ENCODE assay signal across 1 cellular context in the genomic region with DNA sequence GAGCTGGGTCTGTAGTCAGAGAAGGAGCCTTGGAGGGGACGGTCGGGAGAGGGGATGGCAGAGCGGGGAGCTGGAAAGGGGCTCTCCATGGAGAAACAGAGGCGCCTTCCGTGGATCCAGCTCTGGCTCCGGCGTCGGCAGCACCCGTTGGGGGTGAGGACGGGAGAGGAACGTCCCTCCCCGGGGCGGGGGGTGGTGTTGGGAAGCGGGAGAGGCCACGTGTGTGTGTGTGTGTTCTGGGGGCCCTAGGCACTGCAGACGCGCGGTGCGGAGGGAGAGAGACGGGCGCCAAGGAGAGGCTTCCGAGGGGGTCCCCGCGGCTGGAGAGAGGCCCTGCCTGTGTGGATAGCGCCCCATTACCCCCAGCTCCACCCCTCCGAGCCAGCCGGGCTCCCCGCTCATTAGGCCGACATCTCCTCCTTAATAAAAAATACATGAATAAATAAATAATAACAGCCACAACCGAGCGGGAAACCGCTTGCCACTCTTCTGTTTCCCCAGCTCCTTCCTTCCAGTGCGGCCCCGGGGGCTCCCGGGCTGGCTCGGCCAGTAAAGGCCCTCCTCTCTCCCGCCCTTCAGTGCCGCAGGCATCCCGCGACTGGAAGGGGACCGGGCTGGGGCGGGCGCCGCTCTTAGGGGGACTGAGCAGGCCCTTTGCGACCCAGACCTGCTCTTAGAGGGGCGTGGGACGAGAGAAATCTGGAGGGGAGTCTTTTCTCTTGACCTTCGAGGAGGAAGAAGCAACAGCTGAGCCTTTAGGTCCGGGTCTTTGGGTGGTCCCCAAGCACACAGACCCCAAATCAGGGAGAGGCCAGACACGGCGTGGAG.
TF ChIP-seq lines count a peak whose summit lies in the region.

No MANE protein-coding gene starts in this region.

TF ChIP-seq in WTC11, 78 proteins besides CTCF, POLR2A, EP300 and RAD21 (continued from another document):
- TF ChIP-seq, protein P1, sequence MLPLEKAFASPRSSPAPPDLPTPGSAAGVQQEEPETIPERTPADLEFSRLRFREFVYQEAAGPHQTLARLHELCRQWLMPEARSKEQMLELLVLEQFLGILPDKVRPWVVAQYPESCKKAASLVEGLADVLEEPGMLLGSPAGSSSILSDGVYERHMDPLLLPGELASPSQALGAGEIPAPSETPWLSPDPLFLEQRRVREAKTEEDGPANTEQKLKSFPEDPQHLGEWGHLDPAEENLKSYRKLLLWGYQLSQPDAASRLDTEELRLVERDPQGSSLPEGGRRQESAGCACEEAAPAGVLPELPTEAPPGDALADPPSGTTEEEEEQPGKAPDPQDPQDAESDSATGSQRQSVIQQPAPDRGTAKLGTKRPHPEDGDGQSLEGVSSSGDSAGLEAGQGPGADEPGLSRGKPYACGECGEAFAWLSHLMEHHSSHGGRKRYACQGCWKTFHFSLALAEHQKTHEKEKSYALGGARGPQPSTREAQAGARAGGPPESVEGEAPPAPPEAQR (CRISPR knock-in tag; IDR thresholded peaks at IDR 0.05) = no peak
- no peak for TF ChIP-seq GABPB1 (CRISPR knock-in tag; IDR thresholded peaks at IDR 0.05)
- TF ChIP-seq, protein P2, sequence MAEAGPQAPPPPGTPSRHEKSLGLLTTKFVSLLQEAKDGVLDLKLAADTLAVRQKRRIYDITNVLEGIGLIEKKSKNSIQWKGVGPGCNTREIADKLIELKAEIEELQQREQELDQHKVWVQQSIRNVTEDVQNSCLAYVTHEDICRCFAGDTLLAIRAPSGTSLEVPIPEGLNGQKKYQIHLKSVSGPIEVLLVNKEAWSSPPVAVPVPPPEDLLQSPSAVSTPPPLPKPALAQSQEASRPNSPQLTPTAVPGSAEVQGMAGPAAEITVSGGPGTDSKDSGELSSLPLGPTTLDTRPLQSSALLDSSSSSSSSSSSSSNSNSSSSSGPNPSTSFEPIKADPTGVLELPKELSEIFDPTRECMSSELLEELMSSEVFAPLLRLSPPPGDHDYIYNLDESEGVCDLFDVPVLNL (CRISPR knock-in tag; IDR thresholded peaks at IDR 0.05; ENCODE audit: borderline replicate concordance, low read depth) = no peak
- TF ChIP-seq ZNF138 (CRISPR knock-in tag; conservative IDR thresholded peaks at IDR 0.05) = no peak
- TF ChIP-seq ESRRA (CRISPR knock-in tag; IDR thresholded peaks at IDR 0.05; ENCODE audit: borderline replicate concordance) = no peak
- TF ChIP-seq JUN (CRISPR knock-in tag; IDR thresholded peaks at IDR 0.05) = no peak
- no peak for TF ChIP-seq FOXP1 (CRISPR knock-in tag; IDR thresholded peaks at IDR 0.05; ENCODE audit: borderline replicate concordance)
- TF ChIP-seq, protein P3, sequence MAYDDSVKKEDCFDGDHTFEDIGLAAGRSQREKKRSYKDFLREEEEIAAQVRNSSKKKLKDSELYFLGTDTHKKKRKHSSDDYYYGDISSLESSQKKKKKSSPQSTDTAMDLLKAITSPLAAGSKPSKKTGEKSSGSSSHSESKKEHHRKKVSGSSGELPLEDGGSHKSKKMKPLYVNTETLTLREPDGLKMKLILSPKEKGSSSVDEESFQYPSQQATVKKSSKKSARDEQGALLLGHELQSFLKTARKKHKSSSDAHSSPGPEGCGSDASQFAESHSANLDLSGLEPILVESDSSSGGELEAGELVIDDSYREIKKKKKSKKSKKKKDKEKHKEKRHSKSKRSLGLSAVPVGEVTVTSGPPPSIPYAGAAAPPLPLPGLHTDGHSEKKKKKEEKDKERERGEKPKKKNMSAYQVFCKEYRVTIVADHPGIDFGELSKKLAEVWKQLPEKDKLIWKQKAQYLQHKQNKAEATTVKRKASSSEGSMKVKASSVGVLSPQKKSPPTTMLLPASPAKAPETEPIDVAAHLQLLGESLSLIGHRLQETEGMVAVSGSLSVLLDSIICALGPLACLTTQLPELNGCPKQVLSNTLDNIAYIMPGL (CRISPR knock-in tag; IDR thresholded peaks at IDR 0.05) = no peak
- TF ChIP-seq, protein P4, sequence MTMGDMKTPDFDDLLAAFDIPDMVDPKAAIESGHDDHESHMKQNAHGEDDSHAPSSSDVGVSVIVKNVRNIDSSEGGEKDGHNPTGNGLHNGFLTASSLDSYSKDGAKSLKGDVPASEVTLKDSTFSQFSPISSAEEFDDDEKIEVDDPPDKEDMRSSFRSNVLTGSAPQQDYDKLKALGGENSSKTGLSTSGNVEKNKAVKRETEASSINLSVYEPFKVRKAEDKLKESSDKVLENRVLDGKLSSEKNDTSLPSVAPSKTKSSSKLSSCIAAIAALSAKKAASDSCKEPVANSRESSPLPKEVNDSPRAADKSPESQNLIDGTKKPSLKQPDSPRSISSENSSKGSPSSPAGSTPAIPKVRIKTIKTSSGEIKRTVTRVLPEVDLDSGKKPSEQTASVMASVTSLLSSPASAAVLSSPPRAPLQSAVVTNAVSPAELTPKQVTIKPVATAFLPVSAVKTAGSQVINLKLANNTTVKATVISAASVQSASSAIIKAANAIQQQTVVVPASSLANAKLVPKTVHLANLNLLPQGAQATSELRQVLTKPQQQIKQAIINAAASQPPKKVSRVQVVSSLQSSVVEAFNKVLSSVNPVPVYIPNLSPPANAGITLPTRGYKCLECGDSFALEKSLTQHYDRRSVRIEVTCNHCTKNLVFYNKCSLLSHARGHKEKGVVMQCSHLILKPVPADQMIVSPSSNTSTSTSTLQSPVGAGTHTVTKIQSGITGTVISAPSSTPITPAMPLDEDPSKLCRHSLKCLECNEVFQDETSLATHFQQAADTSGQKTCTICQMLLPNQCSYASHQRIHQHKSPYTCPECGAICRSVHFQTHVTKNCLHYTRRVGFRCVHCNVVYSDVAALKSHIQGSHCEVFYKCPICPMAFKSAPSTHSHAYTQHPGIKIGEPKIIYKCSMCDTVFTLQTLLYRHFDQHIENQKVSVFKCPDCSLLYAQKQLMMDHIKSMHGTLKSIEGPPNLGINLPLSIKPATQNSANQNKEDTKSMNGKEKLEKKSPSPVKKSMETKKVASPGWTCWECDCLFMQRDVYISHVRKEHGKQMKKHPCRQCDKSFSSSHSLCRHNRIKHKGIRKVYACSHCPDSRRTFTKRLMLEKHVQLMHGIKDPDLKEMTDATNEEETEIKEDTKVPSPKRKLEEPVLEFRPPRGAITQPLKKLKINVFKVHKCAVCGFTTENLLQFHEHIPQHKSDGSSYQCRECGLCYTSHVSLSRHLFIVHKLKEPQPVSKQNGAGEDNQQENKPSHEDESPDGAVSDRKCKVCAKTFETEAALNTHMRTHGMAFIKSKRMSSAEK (CRISPR knock-in tag; IDR thresholded peaks at IDR 0.05; ENCODE audit: borderline replicate concordance) = no peak
- TF ChIP-seq HMGA2 (CRISPR knock-in tag; IDR thresholded peaks at IDR 0.05) = no peak
- TF ChIP-seq TCF7 (CRISPR knock-in tag; IDR thresholded peaks at IDR 0.05; ENCODE audit: low read depth) = no peak
